24 cellular contexts compared by ENCODE assay signal in genomic region chr5:15245913-15246312, GRCh38.
"Had no signal": no experiment of that assay in that cellular context is flagged by ENCODE, and none has a peak within 500 bp of the region (broad histone marks: within the 10 kb centered on the region; RNA-seq: fewer than 3 reads in every experiment).

No MANE protein-coding gene starts in this region.

- H3K27ac ChIP-seq: stomach, suprapubic skin, testis, thoracic aorta, thyroid gland, tibial artery, tibial nerve, transverse colon, upper lobe of left lung, upper lobe of right lung, uterus, vagina had no signal

- H3K9me3 ChIP-seq: testis, thyroid gland, uterus, vagina had no signal

- H3K4me3 ChIP-seq: stomach, suprapubic skin, testis, thoracic aorta, thyroid gland, tibial artery, tibial nerve, transverse colon, upper lobe of left lung, upper lobe of right lung, uterus, vagina had no signal

- H3K4me1 ChIP-seq: stomach, suprapubic skin, testis, thyroid gland, tibial artery, tibial nerve, transverse colon, upper lobe of left lung, upper lobe of right lung, uterus, vagina had no signal

- DNase-seq: stimulated activated CD4-positive, alpha-beta T cell treated with anti-CD3 and anti-CD28 coated beads, Interleukin-2, amount 100 ng/mL, for 48 hours; stimulated activated CD4-positive, alpha-beta T cell treated with anti-CD3 and anti-CD28 coated beads, Interleukin-4, amount 100 ng/mL, for 1 hour; stimulated activated CD4-positive, alpha-beta T cell treated with anti-CD3 and anti-CD28 coated beads, Interleukin-4, amount 100 ng/mL, for 24 hours; stimulated activated CD4-positive, alpha-beta T cell treated with anti-CD3 and anti-CD28 coated beads, Interleukin-4, amount 100 ng/mL, for 4 hours; stimulated activated CD8-positive, alpha-beta memory T cell treated with anti-CD3 and anti-CD28 coated beads, Interleukin-4, amount 100 ng/mL, for 48 hours; stimulated activated naive B cell treated with anti-CD40 and anti-IgM and Interleukin-4, amounts not matched to agents 10 μg/mL and 1 μg/mL and 100 μg/mL, for 72 hours; stimulated activated naive CD4-positive, alpha-beta T cell; stimulated activated naive CD4-positive, alpha-beta T cell treated with Interleukin-2 at 50 U/mL for 16 hours; stimulated activated naive CD8-positive, alpha-beta T cell treated with anti-CD3 and anti-CD28 coated beads, Interleukin-15, amount 100 ng/mL, for 72 hours; stimulated activated naive CD8-positive, alpha-beta T cell treated with anti-CD3 and anti-CD28 coated beads, Interleukin-15, Interleukin-2, amounts not matched to agents 100 U/mL and 50 U/mL, for 24 hours; stomach; substantia nigra; testis; thyroid gland; tibial artery; transverse colon; trophoblast cell; upper lobe of left lung; upper lobe of right lung; uterus had no signal

- H3K36me3 ChIP-seq: stomach, suprapubic skin, thoracic aorta, thyroid gland, transverse colon, upper lobe of left lung, upper lobe of right lung, uterus, vagina had no signal
